Comparison of ENCODE assay signal across 16 cellular contexts in genomic region chr21:38377165-38378093, GRCh38.
A peak's percentile ranks its signal among the peaks of the same experiment; 100 is the strongest.
DNase-seq lines count a peak whose midpoint lies in the region; ATAC-seq and TF ChIP-seq lines count a peak whose summit lies in the region.
"Had no signal": no experiment of that assay in that cellular context is flagged by ENCODE, and none has a peak within 500 bp of the region (broad histone marks: within the 10 kb centered on the region; RNA-seq: fewer than 3 reads in every experiment).

No MANE protein-coding gene starts in this region.

- H3F3A ChIP-seq in GM23248 (ENCODE audit: insufficient read depth) = no peaks in the 10 kb centered on the region

- no peak overlapping the region for H3K27ac Mint-ChIP-seq in progenitor cell of endocrine pancreas
- H3K27ac Mint-ChIP-seq in activated naive CD4-positive, alpha-beta T cell treated with anti-CD3 and anti-CD28 coated beads for 36 hours = no peak overlapping the region
- H3K27ac Mint-ChIP-seq: activated CD8-positive, alpha-beta T cell treated with anti-CD3 and anti-CD28 coated beads, Interleukin-2, amount 10 ng/mL, durations not matched to agents 7 days and 5 days had no signal

- TF ChIP-seq CTCF in esophagus muscularis mucosa (IDR thresholded peaks at IDR 0.05) (no peak), progenitor cell of endocrine pancreas (IDR thresholded peaks at IDR 0.05; ENCODE audit: unreplicated experiment) (peak; percentile 10)

- peaks cover 3% of the 10 kb centered on the region for H3K36me3 Mint-ChIP-seq in progenitor cell of endocrine pancreas (ENCODE audit: insufficient read depth)
- H3K36me3 Mint-ChIP-seq in activated naive CD4-positive, alpha-beta T cell treated with anti-CD3 and anti-CD28 coated beads for 36 hours (ENCODE audit: low read depth) = no peaks in the 10 kb centered on the region

- H3K79me2 ChIP-seq in GM23248 (ENCODE audit: insufficient read depth) = no peaks in the 10 kb centered on the region

- H3K36me3 ChIP-seq in GM23248 (ENCODE audit: low read depth) = no peaks in the 10 kb centered on the region
- peaks cover 0 to under 1% (median 0%) of the 10 kb centered on the region in 4 donors for H3K36me3 ChIP-seq in esophagus muscularis mucosa
- H3K36me3 ChIP-seq: BE2C, right lobe of liver had no signal

- CTCF ChIA-PET in activated naive CD4-positive, alpha-beta T cell treated with anti-CD3 and anti-CD28 coated beads for 36 hours (lab: Charles Lee) = interaction anchor here (0.8 kb wide), 1 partner anchor 157 kb away, joined by 3 read pairs; no protein-coding TSS in a partner anchor

- no peaks in the 10 kb centered on the region for H3K4me1 Mint-ChIP-seq in progenitor cell of endocrine pancreas (ENCODE audit: low read depth)
- H3K4me1 Mint-ChIP-seq in activated naive CD4-positive, alpha-beta T cell treated with anti-CD3 and anti-CD28 coated beads for 36 hours (ENCODE audit: low read depth) = peaks cover 10% of the 10 kb centered on the region

- H3K4me1 ChIP-seq in GM23248 (ENCODE audit: insufficient read depth) (peaks cover 20% of the 10 kb centered on the region), esophagus muscularis mucosa (peaks cover 0 to 8% (median 2%) of the 10 kb centered on the region in 4 donors)
- H3K4me1 ChIP-seq: BE2C, right lobe of liver had no signal

- no peak overlapping the region for H2AFZ ChIP-seq in GM23248

- TF ChIP-seq POLR2A in esophagus muscularis mucosa (IDR thresholded peaks at IDR 0.05; ENCODE audit: low read depth) = no peak

- H3K4me3 Mint-ChIP-seq in progenitor cell of endocrine pancreas (ENCODE audit: low read depth) = no peak overlapping the region
- no peak overlapping the region for H3K4me3 Mint-ChIP-seq in activated naive CD4-positive, alpha-beta T cell treated with anti-CD3 and anti-CD28 coated beads for 36 hours
- H3K4me3 Mint-ChIP-seq: activated CD8-positive, alpha-beta T cell treated with anti-CD3 and anti-CD28 coated beads, Interleukin-2, amount 10 ng/mL, durations not matched to agents 7 days and 5 days had no signal

- H3K4me2 ChIP-seq in GM23248 (ENCODE audit: unreplicated experiment) = peak overlapping the region; percentile 3

- no peak for TF ChIP-seq EP300 in esophagus muscularis mucosa (IDR thresholded peaks at IDR 0.05)

- DNase-seq in GM23248 = peak; percentile 47
- peak; percentile 29 for DNase-seq in RPMI7951 (ENCODE audit: low read depth)
- DNase-seq in esophagus muscularis mucosa (ENCODE audit: extremely low spot score) = peak; percentile 29
- DNase-seq in progenitor cell of endocrine pancreas (ENCODE audit: low spot score, unreplicated experiment) = no peak
- no peak for DNase-seq in activated naive CD4-positive, alpha-beta T cell treated with anti-CD3 and anti-CD28 coated beads for 36 hours
- DNase-seq in KG1 (lab: John Stamatoyannopoulos, UW) = no peak
- DNase-seq: activated CD8-positive, alpha-beta T cell treated with anti-CD3 and anti-CD28 coated beads, Interleukin-2, amount 10 ng/mL, durations not matched to agents 7 days and 5 days; BE2C; caudate nucleus; effector memory CD4-positive, alpha-beta T cell; NCI-H1092 treated with DMSO at 0.1 percent for 48 hours; NCI-H748 treated with DMSO at 0.1 percent for 48 hours; right lobe of liver had no signal

- intact Hi-C loops in esophagus muscularis mucosa (cut with DNase I) = no loop called here
- intact Hi-C loops in activated naive CD4-positive, alpha-beta T cell treated with anti-CD3 and anti-CD28 coated beads for 36 hours (cut with micrococcal nuclease) = no loop called here

- H3K4me3 ChIP-seq in GM23248 (no peak overlapping the region), esophagus muscularis mucosa (no peak overlapping the region)
- H3K4me3 ChIP-seq: right lobe of liver had no signal

- 13% methylated on average over 5 of the region's 5 CpGs for WGBS in GM23248 (ENCODE audit: low coverage in 1 of 2, low lambda C conversion rate in 2 of 2, missing lambda C conversion rate in 2 of 2), 2 experiments
- WGBS in esophagus muscularis mucosa = 67% methylated on average over 5 of the region's 5 CpGs

- peaks cover 15% of the 10 kb centered on the region for H3K9me3 Mint-ChIP-seq in progenitor cell of endocrine pancreas (ENCODE audit: low read depth)
- no peaks in the 10 kb centered on the region for H3K9me3 Mint-ChIP-seq in activated naive CD4-positive, alpha-beta T cell treated with anti-CD3 and anti-CD28 coated beads for 36 hours

- H3K27me3 ChIP-seq in GM23248 (replicated peaks; ENCODE audit: insufficient read depth) = no peaks in the 10 kb centered on the region
- peaks cover 0 to 3% (median 0%) of the 10 kb centered on the region in 4 donors for H3K27me3 ChIP-seq in esophagus muscularis mucosa
- H3K27me3 ChIP-seq: BE2C, right lobe of liver had no signal

- no peaks in the 10 kb centered on the region for H4K20me1 ChIP-seq in GM23248 (ENCODE audit: insufficient read depth)

- ATAC-seq in HG03571 (IDR thresholded peaks at IDR 0.05; ENCODE audit: unreplicated experiment) = no peak
- ATAC-seq: activated CD8-positive, alpha-beta T cell treated with anti-CD3 and anti-CD28 coated beads, Interleukin-2, amount 10 ng/mL, durations not matched to agents 7 days and 5 days; Panc1 had no signal

- H3K9ac ChIP-seq in GM23248 = no peak overlapping the region

- in situ Hi-C loops in GM23248 (cut with MboI) = no loop called here

- no peaks in the 10 kb centered on the region for H3K27me3 Mint-ChIP-seq in progenitor cell of endocrine pancreas
- H3K27me3 Mint-ChIP-seq in activated naive CD4-positive, alpha-beta T cell treated with anti-CD3 and anti-CD28 coated beads for 36 hours (ENCODE audit: low read depth) = peaks cover 10% of the 10 kb centered on the region

- no peak overlapping the region for H3K27ac ChIP-seq in GM23248
- H3K27ac ChIP-seq in esophagus muscularis mucosa (replicated peaks in 1 of 4) = no peak overlapping the region
- H3K27ac ChIP-seq: right lobe of liver, VCaP had no signal

- H3K9me2 ChIP-seq in GM23248 (ENCODE audit: insufficient read depth) = no peaks in the 10 kb centered on the region

- H3K9me3 ChIP-seq in GM23248 (ENCODE audit: low read depth) = no peaks in the 10 kb centered on the region
- H3K9me3 ChIP-seq in esophagus muscularis mucosa = peaks cover 0 to 4% (median 2%) of the 10 kb centered on the region in 4 donors
- H3K9me3 ChIP-seq: BE2C, right lobe of liver had no signal

Comparison
In these comparisons a context has a peak if more than half of its experiments do, and no peak if none do; other contexts are left out.
1. DNase-seq: peak in GM23248 (single experiment), RPMI7951 (single experiment) and esophagus muscularis mucosa (single experiment); none in progenitor cell of endocrine pancreas (single experiment), activated naive CD4-positive, alpha-beta T cell treated with anti-CD3 and anti-CD28 coated beads for 36 hours (single experiment) and KG1 (single experiment).